In the genomic region with DNA sequence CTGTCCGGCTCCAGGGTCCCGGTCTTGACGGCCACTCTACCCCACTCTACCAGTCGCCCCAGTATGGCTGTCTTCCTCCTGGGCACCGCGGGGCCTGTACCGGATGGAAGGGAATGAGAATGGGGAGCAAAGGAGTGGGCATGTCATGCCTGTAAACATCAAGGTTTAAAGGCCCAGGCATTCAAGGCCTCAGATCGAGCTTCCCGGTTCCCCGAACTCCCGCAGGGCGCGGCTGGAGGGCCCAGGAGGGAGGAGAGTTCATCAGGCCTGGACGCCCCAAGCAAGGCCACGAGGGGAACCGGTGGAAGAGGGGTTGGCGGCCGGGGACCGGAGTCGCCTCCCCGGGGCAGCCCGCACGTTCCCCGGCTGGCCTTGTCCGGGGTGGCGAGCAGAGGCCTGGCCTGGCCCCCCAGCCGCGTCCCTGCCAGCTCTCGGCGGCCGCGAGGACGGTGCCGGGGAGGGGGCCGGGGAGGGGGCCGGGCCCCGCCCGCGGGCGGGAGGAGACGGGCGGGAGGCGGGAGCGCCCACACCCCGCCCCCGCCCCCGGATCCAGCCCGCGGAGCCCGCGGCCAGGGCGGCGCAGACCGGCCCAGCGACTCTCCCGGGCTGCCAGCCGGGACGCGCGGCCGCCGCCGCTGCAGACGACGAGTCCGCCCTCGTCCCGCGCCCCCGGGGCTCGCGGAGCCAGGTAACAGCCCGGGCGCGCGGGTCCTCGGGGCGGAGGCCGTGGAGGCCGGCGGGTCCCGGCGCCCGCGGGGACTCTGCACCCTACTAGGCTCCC, we compare ENCODE assay signal across 8 cellular contexts. TPM values are rescaled to one million over a fixed set of nuclear protein-coding genes. Genes with fewer than 3 reads are reported as not detected.
A peak's percentile ranks its signal among the peaks of the same experiment; 100 is the strongest.
DNase-seq lines count a peak whose midpoint lies in the region; ATAC-seq and TF ChIP-seq lines count a peak whose summit lies in the region.

A gene with protein sequence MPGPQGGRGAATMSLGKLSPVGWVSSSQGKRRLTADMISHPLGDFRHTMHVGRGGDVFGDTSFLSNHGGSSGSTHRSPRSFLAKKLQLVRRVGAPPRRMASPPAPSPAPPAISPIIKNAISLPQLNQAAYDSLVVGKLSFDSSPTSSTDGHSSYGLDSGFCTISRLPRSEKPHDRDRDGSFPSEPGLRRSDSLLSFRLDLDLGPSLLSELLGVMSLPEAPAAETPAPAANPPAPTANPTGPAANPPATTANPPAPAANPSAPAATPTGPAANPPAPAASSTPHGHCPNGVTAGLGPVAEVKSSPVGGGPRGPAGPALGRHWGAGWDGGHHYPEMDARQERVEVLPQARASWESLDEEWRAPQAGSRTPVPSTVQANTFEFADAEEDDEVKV (plus strand): TSS at position 580 of the 781 bp plus-strand sequence. CDS start 5,870 bp downstream, outside the sequence.

- peak within 1 kb of the TSS; percentile 100 for H2BK5ac ChIP-seq in mesenchymal stem cell (ENCODE audit: low read depth, low read length, poor library complexity, severe bottlenecking)

- ATAC-seq in CD8-positive, alpha-beta T cell = peak; percentile 25
- ATAC-seq in GM18868 (IDR thresholded peaks at IDR 0.05; ENCODE audit: unreplicated experiment) = no peak
- ATAC-seq in GM18867 (IDR thresholded peaks at IDR 0.05; ENCODE audit: unreplicated experiment) = no peak

- peak within 1 kb of the TSS; percentile 92 to 98 for H3K4ac ChIP-seq in mesenchymal stem cell (ENCODE audit: low read depth in 1 of 2, low read length in 2 of 2)

- peaks cover 13% of the 10 kb centered on the region for H3K27me3 ChIP-seq in CD8-positive, alpha-beta T cell (ENCODE audit: insufficient read depth, low read length)
- no peaks in the 10 kb centered on the region for H3K27me3 ChIP-seq in mesenchymal stem cell (ENCODE audit: control insufficient read depth in 1 of 2, insufficient read depth in 1 of 2, low read length in 2 of 2)
- no peaks in the 10 kb centered on the region for H3K27me3 ChIP-seq in thyroid gland

- DNase-seq in CD8-positive, alpha-beta T cell = peak in 1 of 7 experiments; percentile 17
- DNase-seq in RPMI7951 (ENCODE audit: low read depth) (peak; percentile 49), endothelial cell (ENCODE audit: low spot score) (peak; percentile 51), mesenchymal stem cell (peak; percentile 64), thyroid gland (peak; percentile 61), NCI-H1436 (lab: John Stamatoyannopoulos, UW) (no peak)

- no peak within 1 kb of the TSS for H3K27ac Mint-ChIP-seq in CD8-positive, alpha-beta T cell
- peak within 1 kb of the TSS; percentile 83 for H3K27ac Mint-ChIP-seq in endothelial cell (ENCODE audit: unreplicated experiment)

- H2BK12ac ChIP-seq in mesenchymal stem cell (ENCODE audit: low read length in 2 of 2) = peak within 1 kb of the TSS; percentile 85 to 99

- H2BK15ac ChIP-seq in mesenchymal stem cell (ENCODE audit: low read depth, poor library complexity, severe bottlenecking) = peak within 1 kb of the TSS; percentile 94

- peaks cover 19% of the 10 kb centered on the region for H3K4me1 ChIP-seq in CD8-positive, alpha-beta T cell (ENCODE audit: insufficient read depth, low read length)
- H3K4me1 ChIP-seq in mesenchymal stem cell (ENCODE audit: control insufficient read depth, insufficient read depth, low read depth, low read length) (peaks cover 56% of the 10 kb centered on the region), thyroid gland (peaks cover 20 to 46% of the 10 kb centered on the region in 2 donors)

- H3K9me3 Mint-ChIP-seq in CD8-positive, alpha-beta T cell = no peaks in the 10 kb centered on the region
- no peaks in the 10 kb centered on the region for H3K9me3 Mint-ChIP-seq in endothelial cell (ENCODE audit: unreplicated experiment)

- no peak within 1 kb of the TSS for H2AFZ ChIP-seq in mesenchymal stem cell (ENCODE audit: low read depth, low read length)

- no peaks in the 10 kb centered on the region for H3K36me3 ChIP-seq in CD8-positive, alpha-beta T cell (ENCODE audit: insufficient read depth, low read length)
- peaks cover 5 to 14% of the 10 kb centered on the region in 2 experiments for H3K36me3 ChIP-seq in mesenchymal stem cell (ENCODE audit: control insufficient read depth in 1 of 2, insufficient read depth in 2 of 2, low read depth in 1 of 2, low read length in 2 of 2)
- H3K36me3 ChIP-seq in thyroid gland = no peaks in the 10 kb centered on the region

- peaks cover 29% of the 10 kb centered on the region for H3K27me3 Mint-ChIP-seq in CD8-positive, alpha-beta T cell (ENCODE audit: low read depth)
- peaks cover 5% of the 10 kb centered on the region for H3K27me3 Mint-ChIP-seq in endothelial cell (ENCODE audit: unreplicated experiment)

- H2AK5ac ChIP-seq in mesenchymal stem cell (ENCODE audit: low read length, severe bottlenecking) = peak within 1 kb of the TSS; percentile 54

- peak; percentile 49 to 74 for TF ChIP-seq POLR2A in thyroid gland (IDR thresholded peaks at IDR 0.05)

- peak within 1 kb of the TSS; percentile 98 for H4K91ac ChIP-seq in mesenchymal stem cell (ENCODE audit: low read length)

- peak within 1 kb of the TSS; percentile 22 for H3K4me3 ChIP-seq in CD8-positive, alpha-beta T cell (ENCODE audit: low read depth, low read length)
- H3K4me3 ChIP-seq in mesenchymal stem cell (ENCODE audit: insufficient read depth in 1 of 2, low read depth in 1 of 2, low read length in 2 of 2) (peak within 1 kb of the TSS; percentile 71 to 96), thyroid gland (replicated peaks in 1 of 3) (peak within 1 kb of the TSS; percentile 68 to 88 (median 77))

- no peaks in the 10 kb centered on the region for H3K36me3 Mint-ChIP-seq in CD8-positive, alpha-beta T cell
- no peaks in the 10 kb centered on the region for H3K36me3 Mint-ChIP-seq in endothelial cell (ENCODE audit: low read depth, unreplicated experiment)

- H3K27ac ChIP-seq in CD8-positive, alpha-beta T cell (ENCODE audit: low read depth, low read length) = no peak within 1 kb of the TSS
- H3K27ac ChIP-seq in mesenchymal stem cell (ENCODE audit: low read length, poor library complexity, severe bottlenecking) (peak within 1 kb of the TSS; percentile 97), thyroid gland (peak within 1 kb of the TSS; percentile 98 to 99 (median 98))

- H3K23ac ChIP-seq in mesenchymal stem cell (ENCODE audit: low read length in 2 of 2) = peak within 1 kb of the TSS; percentile 1 to 91

- peak within 1 kb of the TSS; percentile 94 to 98 for H3K18ac ChIP-seq in mesenchymal stem cell (ENCODE audit: low read depth in 1 of 2, low read length in 2 of 2)

- H3K4me2 ChIP-seq in mesenchymal stem cell (ENCODE audit: low read length, poor library complexity, severe bottlenecking) = peak within 1 kb of the TSS; percentile 86

- POLR2A ChIA-PET in CD8-positive, alpha-beta T cell (lab: Charles Lee) = no interaction called here

- peak within 1 kb of the TSS; percentile 39 to 97 for H3K14ac ChIP-seq in mesenchymal stem cell (ENCODE audit: low read length in 2 of 2)

- intact Hi-C loops in CD8-positive, alpha-beta T cell (cut with DNase I, micrococcal nuclease) = loop anchor here in 1 of 2 experiments (10.0 kb wide), 1 partner anchor 295 kb away; no protein-coding TSS in a partner anchor
- intact Hi-C loops in thyroid gland (cut with DNase I) = no loop called here

- peak within 1 kb of the TSS; percentile 96 for H3K9ac ChIP-seq in mesenchymal stem cell (ENCODE audit: low read length)

- peaks cover 14% of the 10 kb centered on the region for H3K4me1 Mint-ChIP-seq in CD8-positive, alpha-beta T cell (ENCODE audit: low read depth)
- H3K4me1 Mint-ChIP-seq in endothelial cell (ENCODE audit: unreplicated experiment) = peaks cover 37% of the 10 kb centered on the region

- no peaks in the 10 kb centered on the region for H3K9me3 ChIP-seq in CD8-positive, alpha-beta T cell (ENCODE audit: low read length)
- H3K9me3 ChIP-seq in mesenchymal stem cell (ENCODE audit: control insufficient read depth, low read length) (no peaks in the 10 kb centered on the region), thyroid gland (no peaks in the 10 kb centered on the region)

- 1% methylated on average over 29 of the region's 85 CpGs for WGBS in mesenchymal stem cell
- WGBS in thyroid gland, 2 donors = 24% methylated on average over 15 to 20 of the region's 85 CpGs

- CTCF ChIA-PET in CD8-positive, alpha-beta T cell (lab: Charles Lee) = interaction anchor here (15.7 kb wide), 1 partner anchor 16 kb away, joined by 540 read pairs; no protein-coding TSS in a partner anchor

- H3K4me3 Mint-ChIP-seq in CD8-positive, alpha-beta T cell = peak within 1 kb of the TSS; percentile 65
- peak within 1 kb of the TSS; percentile 92 for H3K4me3 Mint-ChIP-seq in endothelial cell (ENCODE audit: unreplicated experiment)

- peaks cover 4% of the 10 kb centered on the region for H3K79me1 ChIP-seq in mesenchymal stem cell (replicated peaks; ENCODE audit: low read length, poor library complexity, severe bottlenecking)

- H4K8ac ChIP-seq in mesenchymal stem cell (ENCODE audit: low read length) = peak within 1 kb of the TSS; percentile 97

- TF ChIP-seq CTCF in CD8-positive, alpha-beta T cell (IDR thresholded peaks at IDR 0.05) = no peak
- TF ChIP-seq CTCF in endothelial cell (IDR thresholded peaks at IDR 0.05; ENCODE audit: unreplicated experiment) (no peak), thyroid gland (IDR thresholded peaks at IDR 0.05) (no peak)

- H2BK120ac ChIP-seq in mesenchymal stem cell (ENCODE audit: low read depth, low read length) = peak within 1 kb of the TSS; percentile 100

RNA-seq across cellular contexts. Expression of the gene that starts here (rescaled TPM):
- not detected for total RNA-seq in CD8-positive, alpha-beta T cell
- total RNA-seq in RPMI7951 (2014; rRNA removed; shearing (Covaris generic)) = 18.4 and 19.7 TPM in 2 replicates
- total RNA-seq in endothelial cell (ENCODE audit: unreplicated experiment) (51.2 TPM), thyroid gland (10 to 100 TPM; 15.7 to 23.3 (median 18.3) TPM)
- polyA plus RNA-seq in mesenchymal stem cell (2013, experiment 1 of 2) = 117 TPM
- polyA plus RNA-seq in mesenchymal stem cell (2013, experiment 2 of 2) = 113 TPM

Comparison
In these comparisons a context has a peak if more than half of its experiments do, and no peak if none do; other contexts are left out.
1. RNA of the gene that starts here (total RNA-seq): 51.2 TPM in endothelial cell (single experiment), 15.7 to 23.3 TPM in thyroid gland and 18.4 to 19.7 TPM in RPMI7951; not detected in CD8-positive, alpha-beta T cell; every median in the first group is over 10 times any median in the second.
2. Peak in ATAC-seq and H3K4me3 ChIP-seq in CD8-positive, alpha-beta T cell; RNA of the gene not detected or under 1 TPM.
3. H3K4me3 ChIP-seq: peak in every context shown above with its lines; median percentile 84 in mesenchymal stem cell; 77 in thyroid gland; 22 in CD8-positive, alpha-beta T cell.